In the genomic region with DNA sequence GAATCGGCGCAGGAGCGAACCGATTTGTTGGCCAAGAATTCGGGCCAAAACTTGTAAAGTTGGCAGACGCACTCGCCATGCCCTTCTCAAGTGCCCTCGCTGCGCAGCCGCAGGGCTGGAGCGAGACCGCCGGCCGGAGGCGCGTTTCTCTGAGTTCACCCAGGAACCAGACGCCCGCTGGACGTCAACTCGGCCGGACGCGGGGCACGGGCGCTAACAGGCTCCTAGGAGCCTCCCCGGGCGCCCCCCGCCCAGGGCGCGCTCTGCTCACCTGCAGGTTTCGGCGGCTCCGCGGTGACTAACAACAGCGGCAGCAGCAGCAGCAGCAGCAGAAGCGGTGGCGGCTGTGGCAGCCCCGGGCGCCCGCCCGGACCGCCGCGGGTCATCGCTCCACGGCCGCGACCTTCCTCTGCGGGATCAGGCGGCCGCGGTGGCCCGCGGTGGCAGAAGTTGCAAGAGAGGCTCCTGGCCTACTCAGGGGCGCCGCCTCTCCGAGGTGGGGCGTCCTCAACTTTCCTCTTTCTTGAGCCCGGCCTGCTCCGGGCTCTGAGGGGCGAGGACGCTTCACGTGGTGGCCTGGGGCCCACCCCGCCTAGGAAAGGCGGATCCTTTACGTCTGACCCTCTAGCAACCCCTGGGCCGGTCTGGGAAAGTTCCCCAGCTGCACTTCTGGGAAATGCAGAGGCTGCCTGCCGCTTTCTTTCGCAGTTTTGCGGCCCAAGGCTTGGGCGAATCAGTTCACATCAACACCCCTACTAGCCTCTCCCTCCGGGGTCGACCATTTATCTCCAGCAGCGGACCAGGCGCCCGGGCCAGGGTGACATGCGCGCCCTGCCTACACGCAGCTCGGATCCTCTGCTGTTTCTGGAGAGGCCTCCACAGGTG, we compare ENCODE assay signal across 8 cellular contexts. TPM values are rescaled to one million over a fixed set of nuclear protein-coding genes. Genes with fewer than 3 reads are reported as not detected.
A peak's percentile ranks its signal among the peaks of the same experiment; 100 is the strongest.
DNase-seq lines count a peak whose midpoint lies in the region; ATAC-seq, FAIRE-seq and TF ChIP-seq lines count a peak whose summit lies in the region.

A gene with protein sequence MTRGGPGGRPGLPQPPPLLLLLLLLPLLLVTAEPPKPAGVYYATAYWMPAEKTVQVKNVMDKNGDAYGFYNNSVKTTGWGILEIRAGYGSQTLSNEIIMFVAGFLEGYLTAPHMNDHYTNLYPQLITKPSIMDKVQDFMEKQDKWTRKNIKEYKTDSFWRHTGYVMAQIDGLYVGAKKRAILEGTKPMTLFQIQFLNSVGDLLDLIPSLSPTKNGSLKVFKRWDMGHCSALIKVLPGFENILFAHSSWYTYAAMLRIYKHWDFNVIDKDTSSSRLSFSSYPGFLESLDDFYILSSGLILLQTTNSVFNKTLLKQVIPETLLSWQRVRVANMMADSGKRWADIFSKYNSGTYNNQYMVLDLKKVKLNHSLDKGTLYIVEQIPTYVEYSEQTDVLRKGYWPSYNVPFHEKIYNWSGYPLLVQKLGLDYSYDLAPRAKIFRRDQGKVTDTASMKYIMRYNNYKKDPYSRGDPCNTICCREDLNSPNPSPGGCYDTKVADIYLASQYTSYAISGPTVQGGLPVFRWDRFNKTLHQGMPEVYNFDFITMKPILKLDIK (minus strand): TSS at position 573 of the 885 bp plus-strand sequence. CDS start 187 bp downstream, at position 386.

- H3K27ac ChIP-seq in H1 (ENCODE audit: low read depth, low read length) (no peak within 1 kb of the TSS), stomach smooth muscle (ENCODE audit: low read length) (no peak within 1 kb of the TSS)

- H3K9me3 ChIP-seq in NT2/D1 (ENCODE audit: insufficient read depth, low read length), result no peaks in the 10 kb centered on the region
- no peaks in the 10 kb centered on the region for H3K9me3 ChIP-seq in H1 (ENCODE audit: insufficient read depth in 2 of 2, low read depth in 1 of 2, low read length in 1 of 2)
- no peaks in the 10 kb centered on the region for H3K9me3 ChIP-seq in stomach smooth muscle (ENCODE audit: control insufficient read depth in 2 of 2, low read length in 2 of 2)

- no peaks in the 10 kb centered on the region; the same call in 1 of the 2 replicates for H3K79me1 ChIP-seq in H1 (ENCODE audit: low read depth, low read length)

- TF ChIP-seq POLR2A in H1 (IDR thresholded peaks at IDR 0.05; ENCODE audit: control extremely low read depth in 1 of 2, low read depth in 2 of 2, low read length in 2 of 2), result peak; percentile 46 to 71

- H3K27me3 ChIP-seq in NT2/D1 (ENCODE audit: insufficient read depth, insufficient read length), result peaks cover 4% of the 10 kb centered on the region
- peaks cover 0 to 5% (median 1%) of the 10 kb centered on the region in 4 experiments; a peak in 3 of 7 replicates for H3K27me3 ChIP-seq in H1 (replicated peaks in 1 of 4; ENCODE audit: control insufficient read depth in 3 of 4, extremely low read depth in 1 of 4, insufficient read depth in 3 of 4, low read length in 3 of 4)
- no peaks in the 10 kb centered on the region for H3K27me3 ChIP-seq in stomach smooth muscle (ENCODE audit: control insufficient read depth in 1 of 2, insufficient read depth in 2 of 2, low read length in 2 of 2)

- no peak within 1 kb of the TSS for H2AK5ac ChIP-seq in H1 (ENCODE audit: low read depth, low read length)

- H3K14ac ChIP-seq in H1 (ENCODE audit: insufficient read length), result no peak within 1 kb of the TSS

- no peaks in the 10 kb centered on the region for H3K79me2 ChIP-seq in H1 (ENCODE audit: control insufficient read depth in 1 of 2, insufficient read depth in 2 of 2, low read length in 2 of 2)

- peak in 1 of 2 experiments; percentile 0; a peak in 1 of 4 replicates for TF ChIP-seq RAD21 in H1 (IDR thresholded peaks at IDR 0.05 in 1 of 2, conservative IDR thresholded peaks at IDR 0.05 in 1 of 2; ENCODE audit: low read depth in 2 of 2, low read length in 2 of 2)

- no peak for TF ChIP-seq EP300 in H1 (IDR thresholded peaks at IDR 0.05; ENCODE audit: borderline replicate concordance in 1 of 2, low read depth in 2 of 2, low read length in 2 of 2)

- no peak within 1 kb of the TSS for H2BK120ac ChIP-seq in H1 (replicated peaks; ENCODE audit: low read depth, low read length)

- peak within 1 kb of the TSS; percentile 62 for H3K4me3 ChIP-seq in NT2/D1 (ENCODE audit: insufficient read length, low read depth)
- H3K4me3 ChIP-seq in H1 (ENCODE audit: extremely low read depth in 1 of 4, insufficient read depth in 2 of 4, low read depth in 3 of 4, low read length in 4 of 4), result peak within 1 kb of the TSS; percentile 29 to 60 (median 47)
- H3K4me3 ChIP-seq in stomach smooth muscle (ENCODE audit: low read length in 2 of 2), result peak within 1 kb of the TSS; percentile 63 to 74

- TF ChIP-seq CTCF in H1 (IDR thresholded peaks at IDR 0.05; ENCODE audit: control extremely low read depth in 1 of 3, insufficient read depth in 1 of 3, low read depth in 1 of 3, low read length in 3 of 3), result no peak

- no peak within 1 kb of the TSS for H3K4ac ChIP-seq in H1 (replicated peaks; ENCODE audit: insufficient read length, low read depth, low read length)

- H4K91ac ChIP-seq in H1 (replicated peaks; ENCODE audit: insufficient read length, low read length), result no peak within 1 kb of the TSS

- POLR2A ChIA-PET in H1 (lab: Charles Lee; ENCODE audit: partially characterized antibody), result interaction anchor here (0.6 to 1.2 kb wide), 5 partner anchors 16 to 204 kb away, joined by 3 to 4 read pairs (median 3); no protein-coding TSS in a partner anchor

- peak within 1 kb of the TSS; percentile 71 to 85 for H3K4me2 ChIP-seq in H1 (ENCODE audit: insufficient read depth in 1 of 2, low read depth in 2 of 2, low read length in 2 of 2)

- peak within 1 kb of the TSS; percentile 86 for H2AFZ ChIP-seq in H1 (ENCODE audit: low read length)

- CTCF ChIA-PET in H1 (lab: Charles Lee; ENCODE audit: partially characterized antibody), result interaction anchor here (0.6 to 0.8 kb wide), 2 partner anchors 88 to 189 kb away, joined by 3 to 4 read pairs; no protein-coding TSS in a partner anchor

- H2BK20ac ChIP-seq in H1 (ENCODE audit: low read length), result no peak within 1 kb of the TSS

- H2BK12ac ChIP-seq in H1 (ENCODE audit: low read depth, low read length), result 0 out of 2 replicates have a peak within 1 kb of the TSS, but pooled peaks have one; percentile 50

- no peak within 1 kb of the TSS for H2BK5ac ChIP-seq in H1 (ENCODE audit: low read depth, low read length)

- DNase-seq in Caki2 (ENCODE audit: low read depth) (peak; percentile 84), NT2/D1 (ENCODE audit: low read depth, low spot score) (peak; percentile 74), H1 (ENCODE audit: low read depth in 1 of 2, low spot score in 2 of 2) (peak; percentile 36 to 81), lung microvascular endothelial cell (ENCODE audit: low read depth in 2 of 2) (peak; percentile 10 to 12)
- DNase-seq in effector CD8-positive, alpha-beta T cell (lab: John Stamatoyannopoulos, UW), result no peak

- H4K5ac ChIP-seq in H1 (ENCODE audit: insufficient read length, low read depth, low read length), result no peak within 1 kb of the TSS

- H3K36me3 ChIP-seq in NT2/D1 (ENCODE audit: insufficient read depth, insufficient read length, low read length) (no peaks in the 10 kb centered on the region), H1 (ENCODE audit: control insufficient read depth in 2 of 4, insufficient read depth in 4 of 4, low read length in 3 of 4) (no peaks in the 10 kb centered on the region), stomach smooth muscle (ENCODE audit: control insufficient read depth in 2 of 2, insufficient read depth in 2 of 2, low read length in 2 of 2) (no peaks in the 10 kb centered on the region)

- peak within 1 kb of the TSS; percentile 9 for H3K18ac ChIP-seq in H1 (ENCODE audit: extremely low read depth, low read length)

- peaks cover 11% of the 10 kb centered on the region; the same call in 1 of the 2 replicates for H3K23me2 ChIP-seq in H1 (ENCODE audit: low read depth, low read length)

- H3K9ac ChIP-seq in NT2/D1 (ENCODE audit: insufficient read length, low read depth) (peak within 1 kb of the TSS; percentile 72), H1 (replicated peaks in 1 of 4; ENCODE audit: extremely low read depth in 1 of 4, low read depth in 3 of 4, low read length in 3 of 4) (peak within 1 kb of the TSS; percentile 31 to 47 (median 40); a peak in 6 of 7 replicates), stomach smooth muscle (ENCODE audit: low read length in 2 of 2) (peak within 1 kb of the TSS; percentile 68 to 69)

- H3K23ac ChIP-seq in H1 (ENCODE audit: insufficient read length), result no peak within 1 kb of the TSS

- H3K56ac ChIP-seq in H1 (replicated peaks; ENCODE audit: insufficient read length, low read depth, low read length), result no peak within 1 kb of the TSS

- in situ Hi-C loops in Caki2 (cut with HindIII; ENCODE audit: low pct_unique_long_range_greater_than_20kb, low sequenced_read_pairs), result no loop called here

- H3K4me1 ChIP-seq in NT2/D1 (ENCODE audit: insufficient read depth, insufficient read length) (no peaks in the 10 kb centered on the region), H1 (replicated peaks in 1 of 4; ENCODE audit: control insufficient read depth in 3 of 4, insufficient read depth in 4 of 4, low read length in 3 of 4) (peaks cover 0 to 3% (median 0%) of the 10 kb centered on the region in 4 experiments; a peak in 2 of 7 replicates), stomach smooth muscle (ENCODE audit: control insufficient read depth, insufficient read depth, low read length) (peaks cover 8% of the 10 kb centered on the region)

- H4K8ac ChIP-seq in H1 (ENCODE audit: extremely low read depth, insufficient read depth, low read length), result peak within 1 kb of the TSS; percentile 38; the same call in 1 of the 2 replicates

- ATAC-seq in GM19438 (IDR thresholded peaks at IDR 0.05; ENCODE audit: low read depth, unreplicated experiment) (peak; percentile 79), HG03097 (IDR thresholded peaks at IDR 0.05; ENCODE audit: low FRiP score, unreplicated experiment) (no peak)

- no peak for FAIRE-seq in H1 (lab: Jason Lieb, UNC)

- no peaks in the 10 kb centered on the region for H4K20me1 ChIP-seq in H1 (replicated peaks in 1 of 2; ENCODE audit: control insufficient read depth in 1 of 2, insufficient read depth in 2 of 2, low read length in 2 of 2)

- H2BK15ac ChIP-seq in H1 (ENCODE audit: low read length), result no peak within 1 kb of the TSS; the same call in 1 of the 2 replicates

- WGBS in H1 (ENCODE audit: extremely low coverage in 1 of 2, insufficient coverage in 1 of 2, insufficient read length in 1 of 2, insufficient replicate concordance in 2 of 2, low coverage in 1 of 2, low lambda C conversion rate in 2 of 2, missing lambda C conversion rate in 1 of 2), 2 experiments, result 6% methylated on average over 51 of the region's 80 CpGs; no CpG with 5 or more reads in 1 of the 2 experiments

RNA-seq across cellular contexts. Expression of the gene that starts here (rescaled TPM):
- total RNA-seq in Caki2 (2014; rRNA removed; shearing (Covaris generic); ENCODE audit: low replicate concordance), result 66.6 and 73.2 TPM in 2 replicates
- total RNA-seq in H1 (2021; fragmentation: NEBNext Ultra II Directional; extraction: Animal tissue kit (Norgen Biotek cat#: 25700)), result 9.9 and 12.3 TPM in 2 replicates
- polyA plus RNA-seq in H1 (2011; rRNA removed), result 4.0 and 6.3 TPM in 2 replicates
- polyA plus RNA-seq in H1 (2011; cell fraction: cytosol; rRNA removed), result 6.7 TPM
- 3.7 TPM for polyA plus RNA-seq in H1 (2011; cell fraction: nucleus; rRNA removed)
- 7.1 to 8.0 TPM (median 7.2 TPM) in 4 replicates for polyA plus RNA-seq in H1 (2012, experiment 1 of 2)
- polyA plus RNA-seq in H1 (2012, experiment 2 of 2), result 4.8 TPM
- 26.0 TPM for polyA plus RNA-seq in H1 (2013, experiment 1 of 2)
- 30.8 TPM for polyA plus RNA-seq in H1 (2013, experiment 2 of 2)
- 4.9 and 14.6 TPM in 2 replicates for polyA minus RNA-seq in H1 (2011; rRNA and poly(A)+ RNA removed)
- polyA minus RNA-seq in H1 (2011; cell fraction: cytosol; rRNA and poly(A)+ RNA removed), result 7.6 TPM
- polyA minus RNA-seq in H1 (2011; cell fraction: nucleus; rRNA and poly(A)+ RNA removed), result 10.2 TPM
- total RNA-seq in lung microvascular endothelial cell, result 0.22 and 0.40 TPM in 2 replicates

Comparison
In these comparisons a context has a peak if more than half of its experiments do, and no peak if none do; other contexts are left out.
1. Peak in DNase-seq in lung microvascular endothelial cell; RNA of the gene not detected or under 1 TPM.